In the genomic region with DNA sequence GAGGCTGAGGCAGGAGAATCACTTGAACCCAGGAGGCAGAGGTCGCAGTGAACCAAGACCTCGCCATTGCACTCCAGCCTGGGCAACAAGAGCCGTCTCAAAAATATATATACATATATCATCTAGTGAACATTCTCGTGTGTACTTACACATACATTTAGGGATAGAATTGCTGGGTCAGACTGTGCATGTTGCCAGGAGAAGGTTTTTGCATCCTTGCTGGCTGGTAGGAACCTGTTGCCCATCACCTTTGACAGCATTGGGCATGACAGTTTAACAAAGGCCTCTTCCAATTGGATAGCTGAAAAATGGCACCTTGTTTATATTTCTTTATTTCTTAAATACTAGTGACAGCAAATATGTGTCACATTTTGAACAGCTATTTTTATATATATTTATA, we compare ENCODE assay signal across 9 cellular contexts.
"Had no signal": no experiment of that assay in that cellular context is flagged by ENCODE, and none has a peak within 500 bp of the region (broad histone marks: within the 10 kb centered on the region; RNA-seq: fewer than 3 reads in every experiment).

No MANE protein-coding gene starts in this region.

- H3K9me3 ChIP-seq: HAP-1 had no signal

- H3K27ac ChIP-seq: GM23248 had no signal

- ATAC-seq: GM23338, HCT116 had no signal

- H3K4me2 ChIP-seq: GM23338 had no signal

- H3K4me3 ChIP-seq: GM23248, GM23338, HAP-1 had no signal

- H2AFZ ChIP-seq: GM23248, GM23338 had no signal

- DNase-seq: GM23248, GOT3, H7, H9, HCEC 1CT, HFFc6 had no signal
